In the genomic region with DNA sequence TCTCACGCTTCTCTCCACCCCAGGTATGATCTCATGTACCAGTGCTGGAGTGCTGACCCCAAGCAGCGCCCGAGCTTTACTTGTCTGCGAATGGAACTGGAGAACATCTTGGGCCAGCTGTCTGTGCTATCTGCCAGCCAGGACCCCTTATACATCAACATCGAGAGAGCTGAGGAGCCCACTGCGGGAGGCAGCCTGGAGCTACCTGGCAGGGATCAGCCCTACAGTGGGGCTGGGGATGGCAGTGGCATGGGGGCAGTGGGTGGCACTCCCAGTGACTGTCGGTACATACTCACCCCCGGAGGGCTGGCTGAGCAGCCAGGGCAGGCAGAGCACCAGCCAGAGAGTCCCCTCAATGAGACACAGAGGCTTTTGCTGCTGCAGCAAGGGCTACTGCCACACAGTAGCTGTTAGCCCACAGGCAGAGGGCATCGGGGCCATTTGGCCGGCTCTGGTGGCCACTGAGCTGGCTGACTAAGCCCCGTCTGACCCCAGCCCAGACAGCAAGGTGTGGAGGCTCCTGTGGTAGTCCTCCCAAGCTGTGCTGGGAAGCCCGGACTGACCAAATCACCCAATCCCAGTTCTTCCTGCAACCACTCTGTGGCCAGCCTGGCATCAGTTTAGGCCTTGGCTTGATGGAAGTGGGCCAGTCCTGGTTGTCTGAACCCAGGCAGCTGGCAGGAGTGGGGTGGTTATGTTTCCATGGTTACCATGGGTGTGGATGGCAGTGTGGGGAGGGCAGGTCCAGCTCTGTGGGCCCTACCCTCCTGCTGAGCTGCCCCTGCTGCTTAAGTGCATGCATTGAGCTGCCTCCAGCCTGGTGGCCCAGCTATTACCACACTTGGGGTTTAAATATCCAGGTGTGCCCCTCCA, we compare ENCODE assay signal across 15 cellular contexts. TPM values are rescaled to one million over a fixed set of nuclear protein-coding genes. Genes with fewer than 3 reads are reported as not detected.
A peak's percentile ranks its signal among the peaks of the same experiment; 100 is the strongest.
DNase-seq lines count a peak whose midpoint lies in the region; ATAC-seq, FAIRE-seq and TF ChIP-seq lines count a peak whose summit lies in the region.
"Had no signal": no experiment of that assay in that cellular context is flagged by ENCODE, and none has a peak within 500 bp of the region (broad histone marks: within the 10 kb centered on the region; RNA-seq: fewer than 3 reads in every experiment).

No MANE protein-coding gene starts in this region.

- CTCF ChIA-PET in K562 (lab: Yijun Ruan, JAX; ENCODE audit: low intra/inter-chr PET ratio) = no interaction called here

- no peak overlapping the region for H3K4me2 ChIP-seq in K562 (ENCODE audit: insufficient read depth, low read length)

- peaks cover 0 to 3% of the 10 kb centered on the region in 2 experiments; a peak in 1 of 5 replicates for H3K4me1 ChIP-seq in K562 (replicated peaks in 1 of 2; ENCODE audit: control insufficient read depth in 2 of 2, insufficient read depth in 2 of 2, low read length in 2 of 2)
- H3K4me1 ChIP-seq in left lung = no peaks in the 10 kb centered on the region

- POLR2A ChIA-PET in K562 (lab: Yijun Ruan, JAX) = interaction anchor here (0.6 to 3.4 kb wide), 5 partner anchors 10 to 65 kb away, joined by 3 to 8 read pairs (median 3); no protein-coding TSS in a partner anchor

- in situ Hi-C loops in K562 (cut with MboI) = no loop called here

- no peak for TF ChIP-seq RAD21 in K562 (CRISPR knock-in tag; conservative IDR thresholded peaks at IDR 0.05 in 1 of 2, IDR thresholded peaks at IDR 0.05 in 1 of 2)

- no peaks in the 10 kb centered on the region for H3K4me1 Mint-ChIP-seq in stimulated activated naive CD8-positive, alpha-beta T cell treated with anti-CD3 and anti-CD28 coated beads, Interleukin-15, amount 100 ng/mL, for 72 hours
- H3K4me1 Mint-ChIP-seq in activated T-cell treated with anti-CD3 and anti-CD28 coated beads, Interleukin-2, amount 50 U/mL, for 72 hours (ENCODE audit: low read depth) = no peaks in the 10 kb centered on the region

- DNase-seq in DMS53 (lab: John Stamatoyannopoulos, UW) (peak; percentile 44), DMS53 treated with DMSO at 0.1 percent for 48 hours (lab: John Stamatoyannopoulos, UW; ENCODE audit: unreplicated experiment) (no peak), K562 (ENCODE audit: extremely low read depth in 1 of 4, low spot score in 3 of 4) (no peak), left lung (no peak), NCI-H1694 (lab: John Stamatoyannopoulos, UW) (no peak)
- DNase-seq in stimulated activated naive CD8-positive, alpha-beta T cell treated with anti-CD3 and anti-CD28 coated beads, Interleukin-15, amount 100 ng/mL, for 72 hours = no peak
- no peak for DNase-seq in activated T-cell treated with anti-CD3 and anti-CD28 coated beads, Interleukin-2, amount 50 U/mL, for 72 hours
- DNase-seq: dermis blood vessel endothelial cell, DMS153, HFFc6, NCI-H2081 treated with DMSO at 0.1 percent for 48 hours, T1000 had no signal

- TF ChIP-seq EP300 in K562 (IDR thresholded peaks at IDR 0.05; ENCODE audit: low read length) = no peak

- ATAC-seq in K562 (no peak), left lung (peak; percentile 27), HG02852 (IDR thresholded peaks at IDR 0.05; ENCODE audit: unreplicated experiment) (no peak)
- ATAC-seq in stimulated activated naive CD8-positive, alpha-beta T cell treated with anti-CD3 and anti-CD28 coated beads, Interleukin-15, amount 100 ng/mL, for 72 hours = peak; percentile 35
- no peak for ATAC-seq in activated T-cell treated with anti-CD3 and anti-CD28 coated beads, Interleukin-2, amount 50 U/mL, for 72 hours (replicated peaks in 1 of 2)

- WGBS in K562 (ENCODE audit: insufficient coverage, low coverage, missing lambda C conversion rate) = 69% methylated on average over 12 of the region's 12 CpGs

- no peaks in the 10 kb centered on the region for H3K9me1 ChIP-seq in K562 (ENCODE audit: control insufficient read depth, insufficient read depth, low read length)

- H3K36me3 Mint-ChIP-seq in activated T-cell treated with anti-CD3 and anti-CD28 coated beads, Interleukin-2, amount 50 U/mL, for 72 hours (ENCODE audit: insufficient read depth in 2 of 2) = no peaks in the 10 kb centered on the region
- H3K36me3 Mint-ChIP-seq: activated naive CD8-positive, alpha-beta T cell had no signal

- intact Hi-C loops in K562 (cut with micrococcal nuclease) (no loop called here), left lung (cut with DNase I) (no loop called here)

- no peak overlapping the region for H3K4me3 Mint-ChIP-seq in stimulated activated naive CD8-positive, alpha-beta T cell treated with anti-CD3 and anti-CD28 coated beads, Interleukin-15, amount 100 ng/mL, for 72 hours
- no peak overlapping the region for H3K4me3 Mint-ChIP-seq in activated T-cell treated with anti-CD3 and anti-CD28 coated beads, Interleukin-2, amount 50 U/mL, for 72 hours
- H3K4me3 Mint-ChIP-seq: activated naive CD8-positive, alpha-beta T cell; HFFc6 had no signal

- no TSS peak for BruUV-seq in K562 (replicated peaks; lab: Mats Ljungman, UMichigan)

- no peaks in the 10 kb centered on the region for H3K79me2 ChIP-seq in K562 (ENCODE audit: control insufficient read depth, insufficient read depth, low read length)

- no peak overlapping the region for H3K27ac ChIP-seq in K562 (ENCODE audit: extremely low read depth, low read depth, low read length)
- H3K27ac ChIP-seq in left lung = no peak overlapping the region
- H3K27ac ChIP-seq: 22Rv1 had no signal

- no peak for TF ChIP-seq CTCF in K562 (IDR thresholded peaks at IDR 0.05 in 2 of 3, conservative IDR thresholded peaks at IDR 0.05 in 1 of 3; ENCODE audit: insufficient read depth in 2 of 3, low read depth in 1 of 3, low read length in 3 of 3)
- no peak for TF ChIP-seq CTCF in left lung (IDR thresholded peaks at IDR 0.05)

- H3K9ac ChIP-seq in K562 (ENCODE audit: insufficient read depth in 1 of 2, low read depth in 2 of 2, low read length in 2 of 2) = no peak overlapping the region

- H3K9me3 ChIP-seq in K562 (replicated peaks; ENCODE audit: control insufficient read depth, insufficient read depth, low read depth, low read length) (no peaks in the 10 kb centered on the region), left lung (no peaks in the 10 kb centered on the region)

- no peaks in the 10 kb centered on the region for H3K9me3 Mint-ChIP-seq in stimulated activated naive CD8-positive, alpha-beta T cell treated with anti-CD3 and anti-CD28 coated beads, Interleukin-15, amount 100 ng/mL, for 72 hours
- H3K9me3 Mint-ChIP-seq in activated T-cell treated with anti-CD3 and anti-CD28 coated beads, Interleukin-2, amount 50 U/mL, for 72 hours = no peaks in the 10 kb centered on the region
- H3K9me3 Mint-ChIP-seq: HFFc6 had no signal

- TF ChIP-seq POLR2A in K562 (conservative IDR thresholded peaks at IDR 0.05) = no peak

- no peak overlapping the region for H3K4me3 ChIP-seq in K562
- H3K4me3 ChIP-seq in left lung = no peak overlapping the region

- H3K27ac Mint-ChIP-seq in stimulated activated naive CD8-positive, alpha-beta T cell treated with anti-CD3 and anti-CD28 coated beads, Interleukin-15, amount 100 ng/mL, for 72 hours = no peak overlapping the region
- no peak overlapping the region for H3K27ac Mint-ChIP-seq in activated T-cell treated with anti-CD3 and anti-CD28 coated beads, Interleukin-2, amount 50 U/mL, for 72 hours
- H3K27ac Mint-ChIP-seq: activated naive CD8-positive, alpha-beta T cell; HFFc6 had no signal

- H4K20me1 ChIP-seq in K562 (replicated peaks; ENCODE audit: control insufficient read depth, insufficient read depth, low read length) = no peaks in the 10 kb centered on the region

- H3K36me3 ChIP-seq in K562 (ENCODE audit: control insufficient read depth, insufficient read depth, low read length) (peaks cover 22% of the 10 kb centered on the region; the same call in 2 of the 3 replicates), left lung (no peaks in the 10 kb centered on the region)

- no peak overlapping the region for H2AFZ ChIP-seq in K562 (ENCODE audit: low read depth, low read length)

- H3K27me3 Mint-ChIP-seq in stimulated activated naive CD8-positive, alpha-beta T cell treated with anti-CD3 and anti-CD28 coated beads, Interleukin-15, amount 100 ng/mL, for 72 hours = peaks cover 10% of the 10 kb centered on the region
- peaks cover under 1% of the 10 kb centered on the region for H3K27me3 Mint-ChIP-seq in activated T-cell treated with anti-CD3 and anti-CD28 coated beads, Interleukin-2, amount 50 U/mL, for 72 hours (ENCODE audit: low read depth)

- H3K27me3 ChIP-seq in K562 (ENCODE audit: control insufficient read depth in 2 of 2, insufficient read depth in 2 of 2, low read length in 2 of 2) = no peaks in the 10 kb centered on the region
- peaks cover 0 to 9% of the 10 kb centered on the region in 2 donors for H3K27me3 ChIP-seq in left lung

- FAIRE-seq in K562 (lab: Jason Lieb, UNC) = no peak

RNA-seq across cellular contexts. Expression of a gene that starts 19.1 kb away (rescaled TPM):
- 47.2 and 168 TPM in 2 replicates for total RNA-seq in K562 (2011; cell fraction: chromatin; rRNA removed; ENCODE audit: low replicate concordance)
- 109 and 124 TPM in 2 replicates for total RNA-seq in K562 (2011; cell fraction: nucleolus; rRNA removed)
- total RNA-seq in K562 (2011; cell fraction: nucleoplasm; rRNA removed) = 103 and 108 TPM in 2 replicates
- total RNA-seq in K562 (2014; rRNA removed) = 13.6 and 19.6 TPM in 2 replicates
- total RNA-seq in K562 (2014; rRNA removed; fragmentation: Illumina TruSeq; extraction: Trizol) = 11.4 and 17.9 TPM in 2 replicates
- total RNA-seq in K562 (2015; rRNA removed; fragmentation: Illumina TruSeq; extraction: Trizol) = 15.9 and 18.6 TPM in 2 replicates
- 33.5 and 37.6 TPM in 2 replicates for total RNA-seq in K562 (2021)
- polyA plus RNA-seq in K562 (2011; rRNA removed) = 38.4 and 39.6 TPM in 2 replicates
- 31.3 and 46.5 TPM in 2 replicates for polyA plus RNA-seq in K562 (2011; cell fraction: cytosol; rRNA removed)
- 52.1 and 78.7 TPM in 2 replicates for polyA plus RNA-seq in K562 (2011; cell fraction: nucleus; rRNA removed)
- polyA plus RNA-seq in K562 (2012) = 33.1 and 42.2 TPM in 2 replicates
- 29.3 and 34.6 TPM in 2 replicates for polyA plus RNA-seq in K562 (2014; fragmentation: Illumina TruSeq; extraction: Trizol)
- 1 to 10 TPM; 2.6 to 2.8 TPM for polyA plus RNA-seq in K562 (2014; fragmentation: Nextera tagmentation; extraction: Ambion mirVana)
- 18.8 and 19.1 TPM in 2 replicates for polyA plus RNA-seq in K562 (2014; rRNA removed)
- polyA minus RNA-seq in K562 (2011; rRNA and poly(A)+ RNA removed) = 37.1 and 59.8 TPM in 2 replicates
- 36.1 and 41.3 TPM in 2 replicates for polyA minus RNA-seq in K562 (2011; cell fraction: cytosol; rRNA and poly(A)+ RNA removed)
- 26.1 and 33.0 TPM in 2 replicates for polyA minus RNA-seq in K562 (2011; cell fraction: nucleus; rRNA and poly(A)+ RNA removed)
- total RNA-seq in left lung = 10 to 100 TPM; 11.2 to 11.9 TPM
- 1 to 10 TPM; 2.2 to 3.0 TPM for total RNA-seq in activated T-cell treated with anti-CD3 and anti-CD28 coated beads, Interleukin-2, amount 50 U/mL, for 72 hours

RNA-seq across cellular contexts. Expression of a gene that starts 34.0 kb away (rescaled TPM):
- 61.6 and 152 TPM in 2 replicates for total RNA-seq in K562 (2011; cell fraction: chromatin; rRNA removed; ENCODE audit: low replicate concordance)
- total RNA-seq in K562 (2011; cell fraction: nucleolus; rRNA removed) = 73.4 and 82.2 TPM in 2 replicates
- total RNA-seq in K562 (2011; cell fraction: nucleoplasm; rRNA removed) = 63.7 and 80.1 TPM in 2 replicates
- total RNA-seq in K562 (2014; rRNA removed) = 23.9 and 36.9 TPM in 2 replicates
- 9.4 and 10.0 TPM in 2 replicates for total RNA-seq in K562 (2014; rRNA removed; fragmentation: Illumina TruSeq; extraction: Trizol)
- 11.5 and 12.8 TPM in 2 replicates for total RNA-seq in K562 (2015; rRNA removed; fragmentation: Illumina TruSeq; extraction: Trizol)
- total RNA-seq in K562 (2021) = 61.2 and 65.7 TPM in 2 replicates
- polyA plus RNA-seq in K562 (2011; rRNA removed) = 9.2 and 27.7 TPM in 2 replicates
- polyA plus RNA-seq in K562 (2011; cell fraction: cytosol; rRNA removed) = 11.9 and 16.1 TPM in 2 replicates
- polyA plus RNA-seq in K562 (2011; cell fraction: nucleus; rRNA removed) = 38.7 and 47.7 TPM in 2 replicates
- polyA plus RNA-seq in K562 (2012) = 40.3 and 49.0 TPM in 2 replicates
- polyA plus RNA-seq in K562 (2014; fragmentation: Illumina TruSeq; extraction: Trizol) = 21.6 and 30.8 TPM in 2 replicates
- polyA plus RNA-seq in K562 (2014; fragmentation: Nextera tagmentation; extraction: Ambion mirVana) = 1 to 10 TPM; 6.5 to 7.0 TPM
- polyA plus RNA-seq in K562 (2014; rRNA removed) = 18.5 and 24.0 TPM in 2 replicates
- 11.8 and 16.9 TPM in 2 replicates for polyA minus RNA-seq in K562 (2011; rRNA and poly(A)+ RNA removed)
- polyA minus RNA-seq in K562 (2011; cell fraction: cytosol; rRNA and poly(A)+ RNA removed) = 18.0 and 23.9 TPM in 2 replicates
- 21.9 and 27.0 TPM in 2 replicates for polyA minus RNA-seq in K562 (2011; cell fraction: nucleus; rRNA and poly(A)+ RNA removed)
- 10 to 100 TPM; 30.4 to 32.8 TPM for total RNA-seq in left lung
- 10 to 100 TPM; 43.5 to 48.5 TPM for total RNA-seq in activated T-cell treated with anti-CD3 and anti-CD28 coated beads, Interleukin-2, amount 50 U/mL, for 72 hours

Comparison
In these comparisons a context has a peak if more than half of its experiments do, and no peak if none do; other contexts are left out.
1. ATAC-seq: peak in left lung (single experiment) and stimulated activated naive CD8-positive, alpha-beta T cell treated with anti-CD3 and anti-CD28 coated beads, Interleukin-15, amount 100 ng/mL, for 72 hours (single experiment); none in K562 (single experiment), HG02852 (single experiment) and activated T-cell treated with anti-CD3 and anti-CD28 coated beads, Interleukin-2, amount 50 U/mL, for 72 hours (0 of 2).